In the genomic region with DNA sequence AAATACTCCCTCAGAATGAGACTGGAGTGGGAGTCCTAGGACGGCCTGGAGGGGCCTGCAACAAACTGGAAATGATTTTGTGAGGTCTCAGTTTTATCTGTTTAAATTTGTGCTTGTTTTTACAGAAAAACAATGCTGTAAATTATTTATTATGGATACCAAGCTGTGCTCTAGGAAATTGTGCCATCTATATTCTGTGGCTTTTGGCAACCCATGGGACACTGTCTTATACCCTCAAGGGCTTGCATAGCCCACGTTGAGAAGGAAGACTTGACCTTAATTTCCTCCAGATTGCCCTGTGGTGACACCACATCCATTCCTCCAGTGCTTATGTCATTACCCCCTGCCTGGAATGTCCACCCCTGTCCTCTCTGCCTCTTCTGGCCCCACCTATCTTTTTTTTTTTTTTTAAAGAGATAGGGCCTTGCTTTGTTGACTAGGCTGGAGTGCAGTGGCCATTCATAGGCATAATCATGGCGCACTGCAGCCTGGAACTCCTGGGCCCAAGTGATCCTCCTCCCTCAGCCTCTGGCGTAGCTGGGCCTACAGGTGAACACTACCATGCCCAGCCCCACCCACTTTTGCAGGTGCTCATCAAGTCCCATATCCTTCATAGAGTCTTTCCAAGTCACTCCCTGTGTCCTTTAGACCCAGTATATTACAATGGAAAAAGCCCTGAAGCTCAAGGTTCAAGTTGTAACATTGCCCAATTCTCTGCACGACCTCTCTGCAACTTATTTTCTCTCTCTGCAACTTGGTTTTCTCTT, we compare ENCODE assay signal across 13 cellular contexts.
DNase-seq lines count a peak whose midpoint lies in the region; ATAC-seq and TF ChIP-seq lines count a peak whose summit lies in the region.
"Had no signal": no experiment of that assay in that cellular context is flagged by ENCODE, and none has a peak within 500 bp of the region (broad histone marks: within the 10 kb centered on the region; RNA-seq: fewer than 3 reads in every experiment).

No MANE protein-coding gene starts in this region.

- TF ChIP-seq POLR2A in HCT116 (IDR thresholded peaks at IDR 0.05; ENCODE audit: borderline replicate concordance, extremely low read depth, insufficient read depth, insufficient read length) = no peak
- TF ChIP-seq POLR2A in lower leg skin (IDR thresholded peaks at IDR 0.05) = no peak

- WGBS in lower leg skin, 2 donors = 54 to 74% methylated on average over 5 of the region's 5 CpGs

- H3K4me2 ChIP-seq in HCT116 (ENCODE audit: low read length) = peak overlapping the region; percentile 49
- peak overlapping the region; percentile 44 for H3K4me2 ChIP-seq in skeletal muscle satellite cell (ENCODE audit: low read length)

- no peak overlapping the region for H2AFZ ChIP-seq in HCT116 (ENCODE audit: low read depth, low read length, poor library complexity, severe bottlenecking)

- RAD21 ChIA-PET in HCT116 (lab: Charles Lee; ENCODE audit: low non-redundant PET in 1 of 2, low total read pairs in 2 of 2, uncharacterized antibody in 2 of 2, unreplicated experiment in 2 of 2) = no interaction called here

- intact Hi-C loops in HCT116 (cut with micrococcal nuclease) = no loop called here
- intact Hi-C loops in left ventricle myocardium superior (cut with micrococcal nuclease) = no loop called here
- intact Hi-C loops in lower leg skin (cut with DNase I; ENCODE audit: low total_unique reads) = no loop called here

- DNase-seq in HCT116 (ENCODE audit: low read depth, low spot score) = peak; percentile 31
- peak; percentile 24 to 81 for DNase-seq in SW 1271 (lab: John Stamatoyannopoulos, UW)
- DNase-seq in left ventricle myocardium superior = no peak
- no peak for DNase-seq in lower leg skin (ENCODE audit: low spot score in 2 of 2)
- DNase-seq in amniotic stem cell (lab: John Stamatoyannopoulos, UW) = no peak
- DNase-seq: activated T-cell treated with anti-CD3 and anti-CD28 coated beads, Interleukin-2, amount 50 U/mL, for 1 hour; central memory CD4-positive, alpha-beta T cell; NCI-H526; stimulated activated CD4-positive, alpha-beta T cell treated with anti-CD3 and anti-CD28 coated beads, Interleukin-4, amount 100 ng/mL, for 4 hours had no signal

- no TSS peak for BruUV-seq in HCT116 (replicated peaks; lab: Mats Ljungman, UMichigan)

- POLR2A ChIA-PET in HCT116 (lab: Charles Lee) = no interaction called here

- CTCF ChIA-PET in HCT116 (lab: Charles Lee) = no interaction called here

- no peak for TF ChIP-seq RAD21 in HCT116 (IDR thresholded peaks at IDR 0.05; ENCODE audit: low read depth)

- H3K36me3 ChIP-seq in HCT116 (ENCODE audit: control insufficient read depth in 1 of 2, insufficient read depth in 2 of 2, low read length in 2 of 2) = no peaks in the 10 kb centered on the region
- H3K36me3 ChIP-seq in skeletal muscle satellite cell (ENCODE audit: insufficient read depth, low read length) = no peaks in the 10 kb centered on the region

- H3K9ac ChIP-seq in HCT116 (ENCODE audit: low read length) (no peak overlapping the region), skeletal muscle satellite cell (ENCODE audit: low read depth, low read length) (no peak overlapping the region)

- ATAC-seq in HCT116 (peak; percentile 79), left ventricle myocardium superior (peak; percentile 72), HG02970 (IDR thresholded peaks at IDR 0.05; ENCODE audit: low FRiP score, unreplicated experiment) (no peak), GM21390 (IDR thresholded peaks at IDR 0.05; ENCODE audit: unreplicated experiment) (no peak)
- ATAC-seq: natural killer cell treated with Interleukin-12 subunit alpha and Interleukin-12 subunit beta and Interleukin-15 and Interleukin-18, amount 100 ng/mL, for 72 hours had no signal

- H4K20me1 ChIP-seq in HCT116 (ENCODE audit: insufficient read depth) = no peaks in the 10 kb centered on the region

- peaks cover 8 to 13% of the 10 kb centered on the region in 2 experiments for H3K4me1 ChIP-seq in HCT116 (ENCODE audit: control insufficient read depth in 1 of 2, insufficient read depth in 2 of 2, low read length in 2 of 2)
- H3K4me1 ChIP-seq in skeletal muscle satellite cell (ENCODE audit: control insufficient read depth, insufficient read depth, low read length) = peaks cover 13% of the 10 kb centered on the region

- H3K27me3 ChIP-seq in HCT116 (ENCODE audit: insufficient read depth, low read length) (no peaks in the 10 kb centered on the region), skeletal muscle satellite cell (ENCODE audit: control insufficient read depth, insufficient read depth, low read length) (no peaks in the 10 kb centered on the region)

- TF ChIP-seq CTCF in HCT116 (IDR thresholded peaks at IDR 0.05 in 2 of 3, conservative IDR thresholded peaks at IDR 0.05 in 1 of 3; ENCODE audit: borderline replicate concordance in 1 of 3, insufficient read depth in 1 of 3, low read depth in 2 of 3, low read length in 2 of 3) = no peak
- no peak for TF ChIP-seq CTCF in lower leg skin (IDR thresholded peaks at IDR 0.05)

- no peaks in the 10 kb centered on the region for H3K9me3 ChIP-seq in HCT116 (ENCODE audit: control insufficient read depth in 1 of 2, insufficient read depth in 1 of 2, low read depth in 1 of 2, low read length in 2 of 2)
- no peaks in the 10 kb centered on the region for H3K9me3 ChIP-seq in skeletal muscle satellite cell (replicated peaks; ENCODE audit: low read length)

- no peaks in the 10 kb centered on the region for H3K9me2 ChIP-seq in HCT116 (ENCODE audit: insufficient read depth)

- H3K4me3 ChIP-seq in HCT116 (replicated peaks in 1 of 2; ENCODE audit: low read depth in 1 of 2, low read length in 2 of 2) (no peak overlapping the region), skeletal muscle satellite cell (ENCODE audit: low read length) (no peak overlapping the region), lower leg skin (ENCODE audit: low read depth, poor library complexity, severe bottlenecking) (no peak overlapping the region)

- no peaks in the 10 kb centered on the region for H3K79me2 ChIP-seq in HCT116 (ENCODE audit: insufficient read depth, low read length)

- no peak overlapping the region for H3K27ac ChIP-seq in HCT116 (ENCODE audit: low read depth, low read length)

TF ChIP-seq in HCT116, 20 proteins besides CTCF, POLR2A, EP300 and RAD21:
- TF ChIP-seq EZH2phosphoT487 (IDR thresholded peaks at IDR 0.05; ENCODE audit: borderline replicate concordance) = no peak
- TF ChIP-seq SP1 (IDR thresholded peaks at IDR 0.05; ENCODE audit: low read depth) = peak; percentile 50
- peak; percentile 51 for TF ChIP-seq MAX (IDR thresholded peaks at IDR 0.05)
- TF ChIP-seq CEBPB (IDR thresholded peaks at IDR 0.05; ENCODE audit: low read depth) = peak; percentile 32; the same call in 1 of the 2 replicates

Comparison
In these comparisons a context has a peak if more than half of its experiments do, and no peak if none do; other contexts are left out.
1. ATAC-seq: peak in HCT116 (single experiment) and left ventricle myocardium superior (single experiment); none in HG02970 (single experiment) and GM21390 (single experiment).
2. DNase-seq: peak in HCT116 (single experiment) and SW 1271 (2 of 2); none in left ventricle myocardium superior (single experiment), lower leg skin (0 of 2) and amniotic stem cell (single experiment).